Comparison of ENCODE assay signal across 27 cellular contexts in the genomic region with DNA sequence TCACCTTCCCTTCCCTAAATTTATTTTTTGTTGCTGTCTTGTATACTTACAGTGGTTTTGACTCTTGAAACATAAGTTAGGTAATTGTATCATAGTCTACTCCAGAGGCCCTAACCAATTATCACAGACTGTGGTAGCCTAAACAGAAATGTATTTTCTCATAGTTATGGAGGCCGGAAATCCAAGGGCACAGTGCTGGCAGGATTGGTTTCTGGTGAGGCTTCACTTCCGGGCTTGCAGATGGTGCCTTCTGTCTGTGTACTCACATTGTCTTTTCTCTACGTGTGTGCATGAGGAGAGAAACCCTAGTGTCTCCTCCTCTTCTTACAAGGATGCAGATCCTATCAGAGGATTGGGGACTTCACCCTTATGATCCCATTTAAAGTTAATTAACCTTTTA.
"Had no signal": no experiment of that assay in that cellular context is flagged by ENCODE, and none has a peak within 500 bp of the region (broad histone marks: within the 10 kb centered on the region; RNA-seq: fewer than 3 reads in every experiment).

No MANE protein-coding gene starts in this region.

- H3K27me3 ChIP-seq: dorsolateral prefrontal cortex, right atrium auricular region, tibial nerve, uterus had no signal

- H3K27ac ChIP-seq: dorsolateral prefrontal cortex, right atrium auricular region, tibial nerve had no signal

- H3K27ac Mint-ChIP-seq: activated naive CD4-positive, alpha-beta T cell treated with anti-CD3 and anti-CD28 coated beads, Interleukin-2, amount 10 ng/mL, durations not matched to agents 7 days and 5 days; activated naive CD8-positive, alpha-beta T cell treated with anti-CD3 and anti-CD28 coated beads, Interleukin-2, amount 50 U/mL, for 24 hours; mesothelial cell of epicardium; natural killer cell treated with Interleukin-12 subunit alpha and Interleukin-12 subunit beta and Interleukin-15 and Interleukin-18, amount 100 ng/mL, for 72 hours had no signal

- H3K27me3 Mint-ChIP-seq: activated naive CD4-positive, alpha-beta T cell treated with anti-CD3 and anti-CD28 coated beads, Interleukin-2, amount 10 ng/mL, durations not matched to agents 7 days and 5 days; activated naive CD8-positive, alpha-beta T cell treated with anti-CD3 and anti-CD28 coated beads, Interleukin-2, amount 50 U/mL, for 24 hours had no signal

- H3K36me3 Mint-ChIP-seq: activated naive CD4-positive, alpha-beta T cell treated with anti-CD3 and anti-CD28 coated beads, Interleukin-2, amount 10 ng/mL, durations not matched to agents 7 days and 5 days; natural killer cell treated with Interleukin-12 subunit alpha and Interleukin-12 subunit beta and Interleukin-15 and Interleukin-18, amount 100 ng/mL, for 72 hours had no signal

- H3K4me3 Mint-ChIP-seq: activated naive CD4-positive, alpha-beta T cell treated with anti-CD3 and anti-CD28 coated beads, Interleukin-2, amount 10 ng/mL, durations not matched to agents 7 days and 5 days; activated naive CD8-positive, alpha-beta T cell treated with anti-CD3 and anti-CD28 coated beads, Interleukin-2, amount 50 U/mL, for 24 hours; brain; mesothelial cell of epicardium; natural killer cell treated with Interleukin-12 subunit alpha and Interleukin-12 subunit beta and Interleukin-15 and Interleukin-18, amount 100 ng/mL, for 72 hours had no signal

- H3K9me3 ChIP-seq: right atrium auricular region, uterus had no signal

- DNase-seq: activated CD4-positive, CD25-positive, alpha-beta regulatory T cell treated with anti-CD3 and anti-CD28 coated beads, Interleukin-2, amount 50 U/mL, for 72 hours; activated CD8-positive, alpha-beta memory T cell treated with anti-CD3 and anti-CD28 coated beads for 24 hours; activated CD8-positive, alpha-beta memory T cell treated with anti-CD3 and anti-CD28 coated beads, Interleukin-2, amount 50 U/mL, for 48 hours; activated effector memory CD4-positive, alpha-beta T cell treated with Interleukin-2 at 50 U/mL for 16 hours; activated naive CD4-positive, alpha-beta T cell treated with anti-CD3 and anti-CD28 coated beads, Interleukin-2, amount 10 ng/mL, durations not matched to agents 7 days and 5 days; activated naive CD8-positive, alpha-beta T cell treated with anti-CD3 and anti-CD28 coated beads, Interleukin-2, amount 50 U/mL, for 24 hours; activated T-cell treated with anti-CD3 and anti-CD28 coated beads, Interleukin-2, amount 50 U/mL, for 48 hours; anterior cingulate cortex; caudate nucleus; dorsolateral prefrontal cortex; foreskin melanocyte; head of caudate nucleus; kidney; occipital lobe; stimulated activated CD4-positive, alpha-beta T cell treated with anti-CD3 and anti-CD28 coated beads, Interleukin-2, amount 100 ng/mL, for 24 hours; stimulated activated naive CD8-positive, alpha-beta T cell treated with anti-CD3 and anti-CD28 coated beads, Interleukin-15, Interleukin-2, amounts not matched to agents 100 U/mL and 50 U/mL, for 24 hours; substantia nigra; T1000 had no signal

- ATAC-seq: activated naive CD8-positive, alpha-beta T cell treated with anti-CD3 and anti-CD28 coated beads, Interleukin-2, amount 50 U/mL, for 24 hours; left lobe of liver; natural killer cell treated with Interleukin-12 subunit alpha and Interleukin-12 subunit beta and Interleukin-15 and Interleukin-18, amount 100 ng/mL, for 72 hours; stimulated activated naive CD8-positive, alpha-beta T cell treated with anti-CD3 and anti-CD28 coated beads, Interleukin-15, Interleukin-2, amounts not matched to agents 100 U/mL and 50 U/mL, for 24 hours had no signal

- H3K4me1 Mint-ChIP-seq: activated naive CD4-positive, alpha-beta T cell treated with anti-CD3 and anti-CD28 coated beads, Interleukin-2, amount 10 ng/mL, durations not matched to agents 7 days and 5 days; activated naive CD8-positive, alpha-beta T cell treated with anti-CD3 and anti-CD28 coated beads, Interleukin-2, amount 50 U/mL, for 24 hours had no signal

- H3K36me3 ChIP-seq: right atrium auricular region, tibial nerve, uterus had no signal

- H3K9me3 Mint-ChIP-seq: activated naive CD4-positive, alpha-beta T cell treated with anti-CD3 and anti-CD28 coated beads, Interleukin-2, amount 10 ng/mL, durations not matched to agents 7 days and 5 days; activated naive CD8-positive, alpha-beta T cell treated with anti-CD3 and anti-CD28 coated beads, Interleukin-2, amount 50 U/mL, for 24 hours had no signal

- H3K4me1 ChIP-seq: right atrium auricular region, tibial nerve, uterus had no signal

- H3K4me3 ChIP-seq: dorsolateral prefrontal cortex, lung, right atrium auricular region, tibial nerve, uterus had no signal

- FAIRE-seq: colon, kidney had no signal
